ENCODE assay signal across 16 cellular contexts in the genomic region with DNA sequence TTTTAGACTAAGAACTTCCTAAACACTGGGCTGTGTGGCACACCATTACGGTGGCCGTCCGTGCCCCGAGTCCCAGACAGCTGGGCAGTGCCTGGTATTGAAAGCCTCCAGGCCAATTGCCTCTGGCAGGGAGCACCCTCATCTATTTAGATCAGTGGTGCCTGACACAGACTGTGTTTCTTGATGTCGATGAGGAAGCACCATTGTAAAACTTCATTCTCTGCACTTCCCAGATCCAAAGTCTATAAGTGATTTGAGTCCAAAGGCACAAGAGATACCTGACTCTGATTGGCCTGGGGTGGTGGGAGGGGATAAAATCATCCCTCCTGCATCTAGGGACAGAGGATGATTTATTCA.
"Had no signal": no experiment of that assay in that cellular context is flagged by ENCODE, and none has a peak within 500 bp of the region (broad histone marks: within the 10 kb centered on the region; RNA-seq: fewer than 3 reads in every experiment).

No MANE protein-coding gene starts in this region.

- H3K27me3 ChIP-seq: dorsolateral prefrontal cortex, heart right ventricle, right atrium auricular region had no signal

- H3K36me3 Mint-ChIP-seq: stimulated activated effector memory CD8-positive, alpha-beta T cell treated with anti-CD3 and anti-CD28 coated beads, Interleukin-12 subunit alpha, Interleukin-12 subunit beta, amount 100 ng/mL, for 72 hours had no signal

- H3K4me1 Mint-ChIP-seq: activated B cell treated with CpG ODN at 0.5 μM for 24 hours had no signal

- H3K4me3 Mint-ChIP-seq: activated B cell treated with CpG ODN at 0.5 μM for 24 hours; activated CD4-positive, alpha-beta T cell treated with anti-CD3 and anti-CD28 coated beads, Interleukin-2, amount 10 ng/mL, durations not matched to agents 24 days and 14 days; activated naive CD4-positive, alpha-beta T cell treated with anti-CD3 and anti-CD28 coated beads, Interleukin-2, amount 50 U/mL, for 24 hours; stimulated activated effector memory CD8-positive, alpha-beta T cell treated with anti-CD3 and anti-CD28 coated beads, Interleukin-12 subunit alpha, Interleukin-12 subunit beta, amount 100 ng/mL, for 72 hours; T-helper 17 cell had no signal

- H3K9me3 Mint-ChIP-seq: activated B cell treated with CpG ODN at 0.5 μM for 24 hours; activated naive CD4-positive, alpha-beta T cell treated with anti-CD3 and anti-CD28 coated beads, Interleukin-2, amount 50 U/mL, for 24 hours had no signal

- H3K4me3 ChIP-seq: body of pancreas, dorsolateral prefrontal cortex, heart right ventricle, left ventricle myocardium inferior, right atrium auricular region had no signal

- H3K27me3 Mint-ChIP-seq: activated B cell treated with CpG ODN at 0.5 μM for 24 hours; activated CD4-positive, alpha-beta T cell treated with anti-CD3 and anti-CD28 coated beads, Interleukin-2, amount 10 ng/mL, durations not matched to agents 24 days and 14 days; activated naive CD4-positive, alpha-beta T cell treated with anti-CD3 and anti-CD28 coated beads, Interleukin-2, amount 50 U/mL, for 24 hours; T-helper 17 cell had no signal

- DNase-seq: activated B cell treated with CpG ODN at 0.5 μM for 24 hours; activated CD4-positive, alpha-beta T cell treated with anti-CD3 and anti-CD28 coated beads, Interleukin-2, amount 10 ng/mL, durations not matched to agents 24 days and 14 days; activated T-cell treated with anti-CD3 and anti-CD28 coated beads for 4 hours; body of pancreas; dorsolateral prefrontal cortex; foreskin melanocyte; heart right ventricle; islet precursor cell; left ventricle myocardium inferior; mesendoderm; T-helper 17 cell had no signal

- ATAC-seq: body of pancreas; stimulated activated effector memory CD8-positive, alpha-beta T cell treated with anti-CD3 and anti-CD28 coated beads, Interleukin-12 subunit alpha, Interleukin-12 subunit beta, amount 100 ng/mL, for 72 hours; T-helper 17 cell had no signal

- FAIRE-seq: endometrium, TTC549 had no signal

- H3K9me3 ChIP-seq: body of pancreas, right atrium auricular region had no signal

- H3K36me3 ChIP-seq: heart right ventricle, left ventricle myocardium inferior, right atrium auricular region had no signal

- H3K27ac ChIP-seq: body of pancreas, heart right ventricle, left ventricle myocardium inferior, right atrium auricular region had no signal

- H3K27ac Mint-ChIP-seq: activated B cell treated with CpG ODN at 0.5 μM for 24 hours; activated CD4-positive, alpha-beta T cell treated with anti-CD3 and anti-CD28 coated beads, Interleukin-2, amount 10 ng/mL, durations not matched to agents 24 days and 14 days; activated naive CD4-positive, alpha-beta T cell treated with anti-CD3 and anti-CD28 coated beads, Interleukin-2, amount 50 U/mL, for 24 hours; stimulated activated effector memory CD8-positive, alpha-beta T cell treated with anti-CD3 and anti-CD28 coated beads, Interleukin-12 subunit alpha, Interleukin-12 subunit beta, amount 100 ng/mL, for 72 hours; T-helper 17 cell had no signal
